In the genomic region with DNA sequence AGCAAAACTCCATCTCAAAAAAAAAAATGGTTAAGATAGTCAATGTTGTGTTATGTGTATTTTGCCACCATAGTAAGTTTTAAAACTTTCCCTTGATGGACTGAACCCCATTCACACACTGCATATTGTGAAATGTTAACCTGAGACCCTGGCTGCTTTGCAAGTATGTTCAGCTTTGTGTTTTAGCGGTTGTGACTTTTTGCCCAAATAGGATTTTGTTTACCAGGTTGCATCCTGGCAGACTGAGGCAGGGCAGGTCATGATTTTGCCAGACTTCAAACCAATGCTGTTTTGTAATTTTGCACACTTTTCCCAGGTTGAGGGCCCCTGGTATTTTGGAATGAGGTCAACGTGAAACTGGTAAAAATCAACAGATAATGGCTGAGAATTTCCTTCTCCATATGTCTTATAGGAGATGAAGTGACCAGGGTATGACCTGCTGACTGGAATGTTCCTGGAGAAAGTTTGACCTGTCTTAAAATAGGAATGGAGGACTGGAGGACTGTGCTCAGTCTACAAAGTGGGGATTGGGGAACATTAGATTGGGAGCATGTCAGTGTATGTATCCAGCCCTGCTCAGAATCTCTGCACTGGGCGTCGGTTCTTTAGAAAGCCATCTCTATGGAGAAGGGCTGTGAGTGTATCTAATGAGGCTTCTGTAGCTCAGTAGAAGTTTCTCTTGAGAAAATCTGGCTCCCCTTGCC, we compare ENCODE assay signal across 7 cellular contexts.
"Had no signal": no experiment of that assay in that cellular context is flagged by ENCODE, and none has a peak within 500 bp of the region (broad histone marks: within the 10 kb centered on the region; RNA-seq: fewer than 3 reads in every experiment).

No MANE protein-coding gene starts in this region.

- DNase-seq: H9, HCEC 1CT, KBM-7 had no signal

- FAIRE-seq: H1, H54, HTR-8/SVneo had no signal

- H3K4me3 ChIP-seq: GM23338 had no signal

- H2AFZ ChIP-seq: GM23338 had no signal

- H3K4me2 ChIP-seq: GM23338 had no signal

- ATAC-seq: GM23338 had no signal
